ENCODE assay signal across 27 cellular contexts in genomic region chr2:10906926-10907479, GRCh38. TPM values are rescaled to one million over a fixed set of nuclear protein-coding genes. Genes with fewer than 3 reads are reported as not detected.
A peak's percentile ranks its signal among the peaks of the same experiment; 100 is the strongest.
DNase-seq lines count a peak whose midpoint lies in the region.
"Had no signal": no experiment of that assay in that cellular context is flagged by ENCODE, and none has a peak within 500 bp of the region (broad histone marks: within the 10 kb centered on the region; RNA-seq: fewer than 3 reads in every experiment).

No MANE protein-coding gene starts in this region.

- peak overlapping the region; percentile 47 for H4K91ac ChIP-seq in trophoblast cell (ENCODE audit: low read depth, low read length)

- H3K36me3 ChIP-seq in trophoblast cell (ENCODE audit: control insufficient read depth in 1 of 2, insufficient read depth in 2 of 2, low read length in 2 of 2) = no peaks in the 10 kb centered on the region
- H3K36me3 ChIP-seq: BE2C, breast epithelium, ovary, stomach, uterus had no signal

- no peak overlapping the region for H3K4ac ChIP-seq in trophoblast cell (ENCODE audit: low read depth, low read length)

- H3K14ac ChIP-seq in trophoblast cell (ENCODE audit: low read length) = no peak overlapping the region

- no peak overlapping the region for H3K23ac ChIP-seq in trophoblast cell (ENCODE audit: low read length)

- DNase-seq in NCI-H82 (lab: John Stamatoyannopoulos, UW) (peak; percentile 49), NCI-H82 treated with DMSO at 0.1 percent for 48 hours (lab: John Stamatoyannopoulos, UW; ENCODE audit: unreplicated experiment) (no peak), NCI-H2171 (lab: John Stamatoyannopoulos, UW) (peak; percentile 87), SHP77 treated with DMSO at 0.1 percent for 48 hours (lab: John Stamatoyannopoulos, UW) (peak; percentile 10), trophoblast cell (no peak), NCI-H1930 (lab: John Stamatoyannopoulos, UW) (no peak)
- DNase-seq in stimulated activated CD4-positive, alpha-beta T cell treated with anti-CD3 and anti-CD28 coated beads, Interleukin-4, amount 100 ng/mL, for 4 hours = no peak
- DNase-seq: activated CD4-positive, alpha-beta T cell treated with anti-CD3 and anti-CD28 coated beads, Interleukin-2, amount 10 ng/mL, durations not matched to agents 24 days and 14 days; activated CD8-positive, alpha-beta memory T cell treated with anti-CD3 and anti-CD28 coated beads for 24 hours; anterior cingulate cortex; BE2C; CD8-positive, alpha-beta T cell; hippocampal formation; KG1; naive thymus-derived CD8-positive, alpha-beta T cell; NCI-H1092 treated with DMSO at 0.1 percent for 48 hours; NCI-H2081 treated with DMSO at 0.1 percent for 48 hours; NCI-H526 treated with DMSO at 0.1 percent for 48 hours; ovary; retina; small intestine; stomach; T-cell; uterus had no signal

- peaks cover 11% of the 10 kb centered on the region for H3K27me3 ChIP-seq in trophoblast cell (ENCODE audit: insufficient read depth, low read length)
- H3K27me3 ChIP-seq: ovary, uterus had no signal

- H2BK12ac ChIP-seq in trophoblast cell (ENCODE audit: low read length) = no peak overlapping the region

- H4K12ac ChIP-seq in trophoblast cell (ENCODE audit: low read depth, low read length) = no peak overlapping the region

- H3K27ac ChIP-seq in trophoblast cell (ENCODE audit: low read depth, low read length) = no peak overlapping the region
- H3K27ac ChIP-seq: breast epithelium, ovary, RWPE1, stomach, uterus had no signal

- no CpG with 5 or more reads among the region's 7 CpGs for WGBS in trophoblast cell (ENCODE audit: extremely low coverage, insufficient coverage, insufficient read length)

- no peak overlapping the region for H3K9ac ChIP-seq in trophoblast cell (ENCODE audit: low read length)

- H3K9me3 ChIP-seq in trophoblast cell (ENCODE audit: insufficient read depth, low read depth, low read length) = peaks cover 5% of the 10 kb centered on the region
- H3K9me3 ChIP-seq: BE2C, breast epithelium, ovary, stomach, uterus had no signal

- H3K18ac ChIP-seq in trophoblast cell (ENCODE audit: low read length) = no peak overlapping the region

- no peaks in the 10 kb centered on the region for H3K79me2 ChIP-seq in trophoblast cell (ENCODE audit: control insufficient read depth, insufficient read depth, low read length, poor library complexity)

- H2AFZ ChIP-seq in trophoblast cell (ENCODE audit: insufficient read depth, low read length, poor library complexity) = no peak overlapping the region

- peaks cover 1 to 8% of the 10 kb centered on the region in 2 experiments for H3K4me1 ChIP-seq in trophoblast cell (ENCODE audit: control insufficient read depth in 1 of 2, insufficient read depth in 2 of 2, low read length in 2 of 2)
- H3K4me1 ChIP-seq: BE2C, breast epithelium, uterus had no signal

- H3K4me3 ChIP-seq in trophoblast cell (ENCODE audit: low read depth, low read length) = peak overlapping the region; percentile 49
- H3K4me3 ChIP-seq: breast epithelium, lung, ovary, stomach, uterus had no signal

- H3K4me2 ChIP-seq in trophoblast cell (ENCODE audit: low read length) = no peak overlapping the region

- H2BK120ac ChIP-seq in trophoblast cell (ENCODE audit: insufficient read depth, low read length, poor library complexity) = no peak overlapping the region

- H3K79me1 ChIP-seq in trophoblast cell (ENCODE audit: low read length) = peaks cover 2% of the 10 kb centered on the region

- H4K8ac ChIP-seq in trophoblast cell (ENCODE audit: low read depth, low read length) = no peak overlapping the region

- H2AK5ac ChIP-seq in trophoblast cell (ENCODE audit: low read length) = no peak overlapping the region

- no peak overlapping the region for H2BK5ac ChIP-seq in trophoblast cell (ENCODE audit: low read depth, low read length, poor library complexity)

RNA-seq across cellular contexts. Expression of gene KCNF1, which starts 4.7 kb away (rescaled TPM):
- 1.3 and 1.5 TPM in 2 replicates for polyA plus RNA-seq in trophoblast cell (2013)
- polyA plus RNA-seq: naive thymus-derived CD8-positive, alpha-beta T cell had no signal

Comparison
In these comparisons a context has a peak if more than half of its experiments do, and no peak if none do; other contexts are left out.
1. DNase-seq: peak in NCI-H82 (single experiment), NCI-H2171 (single experiment) and SHP77 treated with DMSO at 0.1 percent for 48 hours (single experiment); none in NCI-H82 treated with DMSO at 0.1 percent for 48 hours (single experiment), trophoblast cell (0 of 2), NCI-H1930 (0 of 2) and stimulated activated CD4-positive, alpha-beta T cell treated with anti-CD3 and anti-CD28 coated beads, Interleukin-4, amount 100 ng/mL, for 4 hours (0 of 2).